Comparison of ENCODE assay signal across 1 cellular context in genomic region chr1:35930593-35931423, GRCh38.
TF ChIP-seq lines count a peak whose summit lies in the region.

TSS of gene AGO3 (plus strand) at chr1:35931105. CDS start at chr1:35931427, 322 bp downstream.

TF ChIP-seq in H1, 55 proteins besides CTCF, POLR2A, EP300 and RAD21 (continued from another document):
- TF ChIP-seq GABPA (IDR thresholded peaks at IDR 0.05; ENCODE audit: borderline replicate concordance, insufficient read depth, low read length): peak; percentile 96
- peak; percentile 36 for TF ChIP-seq TAF7 (optimal IDR thresholded peaks at IDR 0.05; ENCODE audit: borderline replicate concordance, low read depth, low read length)
- no peak for TF ChIP-seq FOSL1 (IDR thresholded peaks at IDR 0.05; ENCODE audit: insufficient read depth, low read depth, low read length)
- TF ChIP-seq PHF8 (conservative IDR thresholded peaks at IDR 0.05; ENCODE audit: low read depth, low read length): peak; percentile 82
- no peak for TF ChIP-seq ATF2 (IDR thresholded peaks at IDR 0.05; ENCODE audit: low read length)
- peak; percentile 90 for TF ChIP-seq POLR2AphosphoS5 (IDR thresholded peaks at IDR 0.05; ENCODE audit: low read depth, low read length)
- no peak for TF ChIP-seq TEAD4 (IDR thresholded peaks at IDR 0.05; ENCODE audit: low read depth, low read length)
- TF ChIP-seq SP4 (IDR thresholded peaks at IDR 0.05; ENCODE audit: low read length): no peak; the same call in 1 of the 2 replicates
- no peak for TF ChIP-seq NRF1 (IDR thresholded peaks at IDR 0.05; ENCODE audit: low read depth, low read length)
- TF ChIP-seq EGR1 (IDR thresholded peaks at IDR 0.05; ENCODE audit: borderline replicate concordance, low read depth, low read length): peak; percentile 84
- TF ChIP-seq BRCA1 (IDR thresholded peaks at IDR 0.05; ENCODE audit: low read depth, low read length): no peak
- peak; percentile 76; the same call in 1 of the 2 replicates for TF ChIP-seq TBP (IDR thresholded peaks at IDR 0.05; ENCODE audit: low read depth, low read length)
- no peak for TF ChIP-seq HDAC6 (IDR thresholded peaks at IDR 0.05; ENCODE audit: low read depth, low read length)
- peak; percentile 87 for TF ChIP-seq TAF1 (IDR thresholded peaks at IDR 0.05; ENCODE audit: low read depth, low read length)
- TF ChIP-seq KDM1A (IDR thresholded peaks at IDR 0.05; ENCODE audit: borderline replicate concordance, low read length): no peak
- TF ChIP-seq ASH2L (IDR thresholded peaks at IDR 0.05; ENCODE audit: low read length): peak; percentile 99
- TF ChIP-seq SUZ12 (IDR thresholded peaks at IDR 0.05; ENCODE audit: low read length): no peak
- TF ChIP-seq BACH1 (IDR thresholded peaks at IDR 0.05; ENCODE audit: low read length): no peak
- TF ChIP-seq USF2 (IDR thresholded peaks at IDR 0.05; ENCODE audit: low read length): no peak
- TF ChIP-seq RFX5 (IDR thresholded peaks at IDR 0.05; ENCODE audit: borderline replicate concordance, low read depth, low read length): no peak
- 0 out of 2 replicates have a peak, but pooled peaks have one; percentile 49 for TF ChIP-seq MAX (IDR thresholded peaks at IDR 0.05)
- TF ChIP-seq CTBP2 (IDR thresholded peaks at IDR 0.05; ENCODE audit: borderline replicate concordance, insufficient read depth, insufficient read length, low read length): no peak
- TF ChIP-seq MAFK (IDR thresholded peaks at IDR 0.05; ENCODE audit: low read depth, low read length): no peak
- no peak for TF ChIP-seq BCL11A (IDR thresholded peaks at IDR 0.05; ENCODE audit: low read depth in 2 of 2, low read length in 2 of 2)
- peak; percentile 95 for TF ChIP-seq RBBP5 (IDR thresholded peaks at IDR 0.05; ENCODE audit: borderline replicate concordance, low read depth, low read length)
- no peak for TF ChIP-seq CBX5 (IDR thresholded peaks at IDR 0.05; ENCODE audit: low read depth, low read length)
- TF ChIP-seq CREB1 (IDR thresholded peaks at IDR 0.05): peak; percentile 71
- no peak for TF ChIP-seq POU5F1 (IDR thresholded peaks at IDR 0.05; ENCODE audit: low read depth, low read length)
- TF ChIP-seq SIN3A (conservative IDR thresholded peaks at IDR 0.05 in 1 of 2, IDR thresholded peaks at IDR 0.05 in 1 of 2; ENCODE audit: low read depth in 1 of 2, low read length in 2 of 2): peak; percentile 33 to 77; a peak in 2 of 4 replicates
- TF ChIP-seq SIRT6 (IDR thresholded peaks at IDR 0.05; ENCODE audit: low read length): no peak
